Comparison of ENCODE assay signal across 8 cellular contexts in genomic region chr2:46909771-46910419, GRCh38.
DNase-seq lines count a peak whose midpoint lies in the region; ATAC-seq lines count a peak whose summit lies in the region.

No MANE protein-coding gene starts in this region.

- peak; percentile 37 for DNase-seq in activated naive CD4-positive, alpha-beta T cell treated with Interleukin-2 at 50 U/mL for 16 hours
- no peak for DNase-seq in activated naive CD4-positive, alpha-beta T cell (lab: John Stamatoyannopoulos, UW)
- peak; percentile 77 for DNase-seq in SW480 (ENCODE audit: low spot score)
- DNase-seq in fibroblast of gingiva (ENCODE audit: low read depth) = peak; percentile 57
- peak; percentile 11 to 34 for DNase-seq in stimulated activated CD8-positive, alpha-beta memory T cell treated with anti-CD3 and anti-CD28 coated beads, Interleukin-7, amount 100 ng/mL, for 48 hours (ENCODE audit: extremely low read depth in 1 of 2, low read depth in 1 of 2)
- no peak for DNase-seq in NCI-H774 (lab: John Stamatoyannopoulos, UW)
- DNase-seq in nucleus accumbens (lab: John Stamatoyannopoulos, UW) = no peak

- ATAC-seq in HG02973 (IDR thresholded peaks at IDR 0.05; ENCODE audit: unreplicated experiment) = peak; percentile 81

Comparison
In these comparisons a context has a peak if more than half of its experiments do, and no peak if none do; other contexts are left out.
1. DNase-seq: peak in activated naive CD4-positive, alpha-beta T cell treated with Interleukin-2 at 50 U/mL for 16 hours (single experiment), SW480 (single experiment), fibroblast of gingiva (single experiment) and stimulated activated CD8-positive, alpha-beta memory T cell treated with anti-CD3 and anti-CD28 coated beads, Interleukin-7, amount 100 ng/mL, for 48 hours (2 of 2); none in activated naive CD4-positive, alpha-beta T cell (0 of 4), NCI-H774 (single experiment) and nucleus accumbens (0 of 56).